In the genomic region with DNA sequence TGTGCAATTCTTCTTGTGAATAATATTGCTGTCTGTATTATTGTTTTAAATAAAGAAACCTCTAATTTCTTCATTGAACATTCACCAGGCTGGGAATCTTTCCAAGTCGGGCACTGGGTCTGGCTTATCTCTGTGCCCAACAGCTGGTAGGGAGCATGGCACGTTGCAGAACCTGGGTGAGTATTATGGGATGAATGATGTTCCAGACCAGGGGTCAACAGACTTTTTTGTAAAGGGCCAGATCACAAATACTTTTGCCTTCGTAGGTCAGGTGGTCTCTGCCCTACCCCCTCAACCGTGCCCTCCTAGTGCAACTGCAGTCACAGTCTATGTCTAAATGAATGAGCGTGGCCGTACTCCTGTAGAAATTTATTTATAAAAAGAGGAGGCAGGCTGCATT, we compare ENCODE assay signal across 29 cellular contexts.
"Had no signal": no experiment of that assay in that cellular context is flagged by ENCODE, and none has a peak within 500 bp of the region (broad histone marks: within the 10 kb centered on the region; RNA-seq: fewer than 3 reads in every experiment).

No MANE protein-coding gene starts in this region.

- ATAC-seq: activated CD4-positive, alpha-beta T cell treated with anti-CD3 and anti-CD28 coated beads for 36 hours; activated CD8-positive, alpha-beta memory T cell treated with anti-CD3 and anti-CD28 coated beads, Interleukin-2, amount 10 ng/mL, durations not matched to agents 7 days and 5 days; activated CD8-positive, alpha-beta T cell treated with anti-CD3 and anti-CD28 coated beads, Interleukin-2, amount 10 ng/mL, durations not matched to agents 7 days and 5 days; activated naive CD4-positive, alpha-beta T cell treated with anti-CD3 and anti-CD28 coated beads, Interleukin-2, amount 50 U/mL, for 72 hours; foreskin keratinocyte; gastrocnemius medialis; heart left ventricle; T-helper 17 cell had no signal

- H3K36me3 ChIP-seq: ascending aorta, breast epithelium, esophagus muscularis mucosa, gastrocnemius medialis, heart left ventricle, WERI-Rb-1 had no signal

- DNase-seq: activated CD4-positive, alpha-beta memory T cell treated with anti-CD3 and anti-CD28 coated beads for 36 hours; activated CD4-positive, alpha-beta T cell treated with anti-CD3 and anti-CD28 coated beads for 36 hours; activated CD4-positive, alpha-beta T cell treated with anti-CD3 and anti-CD28 coated beads, Interleukin-2, amount 10 ng/mL, durations not matched to agents 24 days and 14 days; activated CD4-positive, CD25-positive, alpha-beta regulatory T cell; activated CD4-positive, CD25-positive, alpha-beta regulatory T cell treated with anti-CD3 and anti-CD28 coated beads, Interleukin-2, amount 50 U/mL, for 72 hours; activated CD8-positive, alpha-beta memory T cell treated with anti-CD3 and anti-CD28 coated beads, Interleukin-2, amount 10 ng/mL, durations not matched to agents 7 days and 5 days; activated CD8-positive, alpha-beta memory T cell treated with anti-CD3 and anti-CD28 coated beads, Interleukin-2, amount 50 U/mL, for 4 hours; activated CD8-positive, alpha-beta T cell treated with anti-CD3 and anti-CD28 coated beads, Interleukin-2, amount 10 ng/mL, durations not matched to agents 7 days and 5 days; activated effector memory CD4-positive, alpha-beta T cell treated with anti-CD3 and anti-CD28 coated beads, Interleukin-2, amount 50 U/mL, for 16 hours; activated naive CD4-positive, alpha-beta T cell treated with anti-CD3 and anti-CD28 coated beads, Interleukin-2, amount 10 ng/mL, durations not matched to agents 7 days and 5 days; activated naive CD8-positive, alpha-beta T cell treated with anti-CD3 and anti-CD28 coated beads, Interleukin-2, amount 10 ng/mL, durations not matched to agents 7 days and 5 days; activated T-cell treated with anti-CD3 and anti-CD28 coated beads, Interleukin-2, amount 50 U/mL, for 1 hour; activated T-cell treated with anti-CD3 and anti-CD28 coated beads, Interleukin-2, amount 50 U/mL, for 48 hours; dorsolateral prefrontal cortex; effector memory CD4-positive, alpha-beta T cell; erythroblast; foreskin keratinocyte; gastrocnemius medialis; glutamatergic neuron; heart left ventricle; T-helper 1 cell; T-helper 17 cell; T1000; WERI-Rb-1 had no signal

- H3K27ac ChIP-seq: ascending aorta, breast epithelium, coronary artery, dorsolateral prefrontal cortex, esophagus muscularis mucosa, foreskin keratinocyte, gastrocnemius medialis, heart left ventricle, WERI-Rb-1 had no signal

- H3K4me3 ChIP-seq: ascending aorta, breast epithelium, coronary artery, dorsolateral prefrontal cortex, esophagus muscularis mucosa, gastrocnemius medialis, heart left ventricle had no signal

- H3K9me3 ChIP-seq: ascending aorta, breast epithelium, esophagus muscularis mucosa, gastrocnemius medialis, heart left ventricle had no signal

- H3K4me1 ChIP-seq: ascending aorta, breast epithelium, esophagus muscularis mucosa, foreskin keratinocyte, gastrocnemius medialis, heart left ventricle had no signal

- H3K27me3 ChIP-seq: ascending aorta, esophagus muscularis mucosa, foreskin keratinocyte had no signal
